8 cellular contexts compared by ENCODE assay signal in genomic region chr7:135509839-135510602, GRCh38. TPM values are rescaled to one million over a fixed set of nuclear protein-coding genes. Genes with fewer than 3 reads are reported as not detected.
DNase-seq lines count a peak whose midpoint lies in the region; ATAC-seq lines count a peak whose summit lies in the region.

Gene CNOT4 (minus strand): TSS chr7:135510102. CDS start chr7:135438331, 71,771 bp downstream.

- peaks cover 0 to 3% (median 0%) of the 10 kb centered on the region in 3 donors for H3K36me3 Mint-ChIP-seq in naive thymus-derived CD8-positive, alpha-beta T cell
- H3K36me3 Mint-ChIP-seq in stimulated activated naive B cell treated with anti-CD40 and anti-IgM and Interleukin-4, amounts not matched to agents 10 μg/mL and 1 μg/mL and 100 μg/mL, for 72 hours: no peaks in the 10 kb centered on the region

- peaks cover 0 to 13% (median 7%) of the 10 kb centered on the region in 4 donors for H3K4me1 Mint-ChIP-seq in naive thymus-derived CD8-positive, alpha-beta T cell
- H3K4me1 Mint-ChIP-seq in stimulated activated naive B cell treated with anti-CD40 and anti-IgM and Interleukin-4, amounts not matched to agents 10 μg/mL and 1 μg/mL and 100 μg/mL, for 72 hours: peaks cover 2 to 11% of the 10 kb centered on the region in 2 donors

- DNase-seq in ELR (ENCODE audit: low read depth): peak; percentile 95
- DNase-seq in H7: peak; percentile 95
- DNase-seq in LoVo (ENCODE audit: low spot score): peak; percentile 99
- peak; percentile 99 for DNase-seq in RPMI8226
- DNase-seq in activated T-helper 1 cell treated with anti-CD3 and anti-CD28 coated beads, Interleukin-2, amount 50 U/mL, for 16 hours (ENCODE audit: low read depth in 1 of 2, low spot score in 1 of 2): peak; percentile 94 to 97
- DNase-seq in fibroblast of peridontal ligament (ENCODE audit: extremely low read depth): peak; percentile 91
- DNase-seq in naive thymus-derived CD8-positive, alpha-beta T cell: peak; percentile 88 to 98 (median 96)
- DNase-seq in stimulated activated naive B cell treated with anti-CD40 and anti-IgM and Interleukin-4, amounts not matched to agents 10 μg/mL and 1 μg/mL and 100 μg/mL, for 72 hours: peak; percentile 95

- no peak within 1 kb of the TSS for H3K4me3 Mint-ChIP-seq in naive thymus-derived CD8-positive, alpha-beta T cell
- no peak within 1 kb of the TSS for H3K4me3 Mint-ChIP-seq in stimulated activated naive B cell treated with anti-CD40 and anti-IgM and Interleukin-4, amounts not matched to agents 10 μg/mL and 1 μg/mL and 100 μg/mL, for 72 hours

- POLR2A ChIA-PET in naive thymus-derived CD8-positive, alpha-beta T cell (lab: Charles Lee): interaction anchor here (0.5 to 1.7 kb wide), 5 partner anchors 27 to 83 kb away, joined by 3 to 7 read pairs (median 3); no protein-coding TSS in a partner anchor

- peak; percentile 95 to 96 for ATAC-seq in naive thymus-derived CD8-positive, alpha-beta T cell
- peak; percentile 95 to 97 for ATAC-seq in stimulated activated naive B cell treated with anti-CD40 and anti-IgM and Interleukin-4, amounts not matched to agents 10 μg/mL and 1 μg/mL and 100 μg/mL, for 72 hours (replicated peaks)

- H3K27me3 ChIP-seq in H7 (ENCODE audit: control insufficient read depth, insufficient read depth, low read length): no peaks in the 10 kb centered on the region

- no peaks in the 10 kb centered on the region for H3K36me3 ChIP-seq in H7 (replicated peaks; ENCODE audit: control insufficient read depth, insufficient read depth, low read length)

- no peaks in the 10 kb centered on the region for H3K9me3 Mint-ChIP-seq in naive thymus-derived CD8-positive, alpha-beta T cell
- H3K9me3 Mint-ChIP-seq in stimulated activated naive B cell treated with anti-CD40 and anti-IgM and Interleukin-4, amounts not matched to agents 10 μg/mL and 1 μg/mL and 100 μg/mL, for 72 hours: no peaks in the 10 kb centered on the region

- peak within 1 kb of the TSS; percentile 93 for H3K4me3 ChIP-seq in H7 (ENCODE audit: insufficient read depth, low read depth, low read length)

- H3K27me3 Mint-ChIP-seq in naive thymus-derived CD8-positive, alpha-beta T cell: no peaks in the 10 kb centered on the region
- H3K27me3 Mint-ChIP-seq in stimulated activated naive B cell treated with anti-CD40 and anti-IgM and Interleukin-4, amounts not matched to agents 10 μg/mL and 1 μg/mL and 100 μg/mL, for 72 hours: no peaks in the 10 kb centered on the region

- H3K27ac Mint-ChIP-seq in naive thymus-derived CD8-positive, alpha-beta T cell: no peak within 1 kb of the TSS
- H3K27ac Mint-ChIP-seq in stimulated activated naive B cell treated with anti-CD40 and anti-IgM and Interleukin-4, amounts not matched to agents 10 μg/mL and 1 μg/mL and 100 μg/mL, for 72 hours: no peak within 1 kb of the TSS

RNA-seq across cellular contexts. Expression of gene CNOT4, which starts in this region (rescaled TPM):
- 10.4 and 13.7 TPM in 2 replicates for total RNA-seq in H7 (2014; rRNA removed; shearing (Covaris generic))
- 10 to 100 TPM; 31.8 to 42.2 TPM for total RNA-seq in naive thymus-derived CD8-positive, alpha-beta T cell
- 10 to 100 TPM; 11.9 to 19.6 (median 15.4) TPM for polyA plus RNA-seq in naive thymus-derived CD8-positive, alpha-beta T cell

Comparison
In these comparisons a context has a peak if more than half of its experiments do, and no peak if none do; other contexts are left out.
1. Peak in every context shown above with its lines: DNase-seq, ATAC-seq and H3K4me3 ChIP-seq.